In genomic region chr14:93686313-93686712, GRCh38 we compare ENCODE assay signal across 19 cellular contexts.
"Had no signal": no experiment of that assay in that cellular context is flagged by ENCODE, and none has a peak within 500 bp of the region (broad histone marks: within the 10 kb centered on the region; RNA-seq: fewer than 3 reads in every experiment).

No MANE protein-coding gene starts in this region.

- FAIRE-seq: TTC549 had no signal

- H3K4me3 Mint-ChIP-seq: activated naive CD8-positive, alpha-beta T cell; immature natural killer cell; natural killer cell; stimulated activated naive B cell treated with anti-CD40 and anti-IgM and Interleukin-4, amounts not matched to agents 10 μg/mL and 1 μg/mL and 100 μg/mL, for 72 hours had no signal

- ATAC-seq: left cardiac atrium; mucosa of descending colon; natural killer cell; sciatic nerve; stimulated activated naive B cell treated with anti-CD40 and anti-IgM and Interleukin-4, amounts not matched to agents 10 μg/mL and 1 μg/mL and 100 μg/mL, for 72 hours had no signal

- H3K36me3 Mint-ChIP-seq: activated naive CD8-positive, alpha-beta T cell; immature natural killer cell; natural killer cell had no signal

- H3K27ac Mint-ChIP-seq: activated naive CD8-positive, alpha-beta T cell; immature natural killer cell; natural killer cell; stimulated activated naive B cell treated with anti-CD40 and anti-IgM and Interleukin-4, amounts not matched to agents 10 μg/mL and 1 μg/mL and 100 μg/mL, for 72 hours had no signal

- H3K36me3 ChIP-seq: brain microvascular endothelial cell, esophagus muscularis mucosa, upper lobe of left lung had no signal

- H3K4me1 Mint-ChIP-seq: immature natural killer cell; natural killer cell; stimulated activated naive B cell treated with anti-CD40 and anti-IgM and Interleukin-4, amounts not matched to agents 10 μg/mL and 1 μg/mL and 100 μg/mL, for 72 hours had no signal

- H3K9me3 Mint-ChIP-seq: natural killer cell had no signal

- H3K27me3 ChIP-seq: brain microvascular endothelial cell, esophagus muscularis mucosa, upper lobe of left lung had no signal

- DNase-seq: activated CD4-positive, alpha-beta T cell treated with anti-CD3 and anti-CD28 coated beads, Interleukin-2, amount 50 U/mL, for 1 hour; activated effector memory CD4-positive, alpha-beta T cell treated with Interleukin-2 at 50 U/mL for 16 hours; brain microvascular endothelial cell; dermis blood vessel endothelial cell; foreskin fibroblast; immature natural killer cell; left cardiac atrium; mucosa of descending colon; natural killer cell; stimulated activated CD4-positive, alpha-beta T cell treated with anti-CD3 and anti-CD28 coated beads, Interleukin-2, amount 100 ng/mL, for 24 hours; stimulated activated naive B cell treated with anti-CD40 and anti-IgM and Interleukin-4, amounts not matched to agents 10 μg/mL and 1 μg/mL and 100 μg/mL, for 72 hours; substantia nigra; T-helper 2 cell; upper lobe of left lung had no signal

- H3K4me3 ChIP-seq: esophagus muscularis mucosa, lung, mucosa of descending colon, upper lobe of left lung had no signal

- H3K4me1 ChIP-seq: esophagus muscularis mucosa, upper lobe of left lung had no signal

- H3K9me3 ChIP-seq: esophagus muscularis mucosa, mucosa of descending colon, upper lobe of left lung had no signal

- H3K27ac ChIP-seq: brain microvascular endothelial cell, esophagus muscularis mucosa, upper lobe of left lung had no signal
